Comparison of ENCODE assay signal across 9 cellular contexts in genomic region chr5:126461838-126462237, GRCh38. TPM values are rescaled to one million over a fixed set of nuclear protein-coding genes. Genes with fewer than 3 reads are reported as not detected.
A peak's percentile ranks its signal among the peaks of the same experiment; 100 is the strongest.
DNase-seq lines count a peak whose midpoint lies in the region; ATAC-seq and TF ChIP-seq lines count a peak whose summit lies in the region.
"Had no signal": no experiment of that assay in that cellular context is flagged by ENCODE, and none has a peak within 500 bp of the region (broad histone marks: within the 10 kb centered on the region; RNA-seq: fewer than 3 reads in every experiment).

No MANE protein-coding gene starts in this region.

- TF ChIP-seq POLR2A in adrenal gland (IDR thresholded peaks at IDR 0.05), result no peak

- H3K27ac ChIP-seq in adrenal gland (peak overlapping the region in 3 of 5 donors; percentile 28 to 73 (median 64)), substantia nigra (ENCODE audit: low read depth, low read length, poor library complexity, severe bottlenecking) (peak overlapping the region; percentile 43)

- no peaks in the 10 kb centered on the region for H3K9me3 ChIP-seq in adrenal gland (replicated peaks in 1 of 3)

- 34 to 48% (median 40%) methylated on average over 1 of the region's 1 CpG for WGBS in adrenal gland, 4 donors

- H3K36me3 ChIP-seq in adrenal gland (replicated peaks in 1 of 2), result peaks cover 0 to 5% of the 10 kb centered on the region in 2 donors

- DNase-seq in adrenal gland, result no peak
- DNase-seq in substantia nigra (lab: John Stamatoyannopoulos, UW), result no peak
- DNase-seq in posterior vena cava (ENCODE audit: low spot score), result no peak
- no peak for DNase-seq in T-helper 1 cell
- no peak for DNase-seq in D341Med (ENCODE audit: low spot score)
- DNase-seq: erythroblast had no signal

- TF ChIP-seq CTCF in adrenal gland (IDR thresholded peaks at IDR 0.05), result no peak

- no peak overlapping the region for H3K4me3 ChIP-seq in adrenal gland

- intact Hi-C loops in adrenal gland (cut with DNase I) (no loop called here), posterior vena cava (cut with DNase I) (no loop called here)

- ATAC-seq in GM19035 (IDR thresholded peaks at IDR 0.05; ENCODE audit: unreplicated experiment), result peak; percentile 20
- peak; percentile 14 for ATAC-seq in HG02840 (IDR thresholded peaks at IDR 0.05; ENCODE audit: low FRiP score, unreplicated experiment)
- no peak for ATAC-seq in HG03342 (IDR thresholded peaks at IDR 0.05; ENCODE audit: unreplicated experiment)

- peaks cover 16% of the 10 kb centered on the region in 2 donors for H3K4me1 ChIP-seq in adrenal gland (replicated peaks in 1 of 2)

- H3K27me3 ChIP-seq in adrenal gland, result no peaks in the 10 kb centered on the region

RNA-seq across cellular contexts. Expression of gene GRAMD2B, which starts 38.6 kb away (rescaled TPM):
- 10 to 100 TPM; 14.8 to 80.9 (median 40.0) TPM for total RNA-seq in adrenal gland
- 10 to 100 TPM; 10.6 to 19.2 (median 14.6) TPM for polyA plus RNA-seq in adrenal gland
- 10 to 100 TPM; 20.9 to 21.0 TPM for total RNA-seq in posterior vena cava
